In genomic region chr17:68148936-68149335, GRCh38 we compare ENCODE assay signal across 34 cellular contexts.
"Had no signal": no experiment of that assay in that cellular context is flagged by ENCODE, and none has a peak within 500 bp of the region (broad histone marks: within the 10 kb centered on the region; RNA-seq: fewer than 3 reads in every experiment).

No MANE protein-coding gene starts in this region.

- H3K9me3 ChIP-seq: MG63 had no signal

- H3K27me3 ChIP-seq: MG63 had no signal

- H3K4me3 ChIP-seq: MG63 had no signal

- DNase-seq: Karpas-422, Kasumi-1, MG63, MM.1S, MV-4-11, NCI-H1048, NCI-H1092, NCI-H1092 treated with DMSO at 0.1 percent for 48 hours, NCI-H1105, NCI-H1105 treated with DMSO at 0.1 percent for 48 hours, NCI-H1417, NCI-H1417 treated with DMSO at 0.1 percent for 48 hours, NCI-H1436, NCI-H1436 treated with DMSO at 0.1 percent for 48 hours, NCI-H146, NCI-H1694, NCI-H1694 treated with DMSO at 0.1 percent for 48 hours, NCI-H187, NCI-H187 treated with DMSO at 0.1 percent for 48 hours, NCI-H1930, NCI-H2029, NCI-H2029 treated with DMSO at 0.1 percent for 48 hours, NCI-H2081, NCI-H2081 treated with DMSO at 0.1 percent for 48 hours, NCI-H2107, NCI-H2171, NCI-H2171 treated with DMSO at 0.1 percent for 48 hours, NCI-H2227 treated with DMSO at 0.1 percent for 48 hours, NCI-H226, NCI-H345, NCI-H446, NCI-H446 treated with DMSO at 0.1 percent for 48 hours, NCI-H510A, NCI-H510A treated with DMSO at 0.1 percent for 48 hours had no signal

- H3K36me3 ChIP-seq: MG63 had no signal
